ENCODE assay signal across 23 cellular contexts in the genomic region with DNA sequence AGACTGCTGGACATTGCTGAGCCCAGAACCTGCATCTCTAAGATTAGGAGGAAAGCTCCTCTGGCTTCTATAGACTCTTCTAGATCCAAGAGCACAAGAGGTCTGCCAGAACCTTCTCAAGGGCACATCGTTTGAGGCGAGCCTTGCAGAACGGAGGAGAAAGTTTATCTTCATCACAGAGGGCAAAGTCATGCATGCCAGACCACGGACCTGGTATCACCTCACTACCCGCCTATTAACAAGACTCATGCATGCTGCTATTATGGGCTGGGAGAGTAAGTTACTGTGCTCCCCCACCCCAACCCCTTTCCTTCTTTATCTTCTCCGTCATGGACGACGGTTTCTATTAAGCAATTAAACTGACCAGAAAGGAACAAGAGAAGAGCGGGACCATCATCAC. TPM values are rescaled to one million over a fixed set of nuclear protein-coding genes. Genes with fewer than 3 reads are reported as not detected.
"Had no signal": no experiment of that assay in that cellular context is flagged by ENCODE, and none has a peak within 500 bp of the region (broad histone marks: within the 10 kb centered on the region; RNA-seq: fewer than 3 reads in every experiment).

No MANE protein-coding gene starts in this region.

- H3K36me3 Mint-ChIP-seq: activated naive CD8-positive, alpha-beta T cell treated with anti-CD3 and anti-CD28 coated beads, Interleukin-2, amount 10 ng/mL, durations not matched to agents 7 days and 5 days; immature natural killer cell; natural killer cell had no signal

- H3K27me3 ChIP-seq: left lung, upper lobe of right lung had no signal

- DNase-seq: activated CD4-positive, alpha-beta T cell treated with anti-CD3 and anti-CD28 coated beads for 1 hour; activated CD8-positive, alpha-beta memory T cell treated with anti-CD3 and anti-CD28 coated beads for 24 hours; activated CD8-positive, alpha-beta memory T cell treated with anti-CD3 and anti-CD28 coated beads, Interleukin-2, amount 50 U/mL, for 4 hours; activated naive CD4-positive, alpha-beta T cell; activated naive CD8-positive, alpha-beta T cell treated with anti-CD3 and anti-CD28 coated beads, Interleukin-2, amount 10 ng/mL, durations not matched to agents 7 days and 5 days; activated T-cell treated with anti-CD3 and anti-CD28 coated beads, Interleukin-2, amount 50 U/mL, for 24 hours; amniotic stem cell; foreskin fibroblast; immature natural killer cell; left lung; natural killer cell; SK-N-SH; stimulated activated CD4-positive, alpha-beta T cell treated with anti-CD3 and anti-CD28 coated beads, Interleukin-4, amount 100 ng/mL, for 24 hours; stimulated activated naive CD8-positive, alpha-beta T cell treated with anti-CD3 and anti-CD28 coated beads, Interleukin-15, Interleukin-2, amounts not matched to agents 100 U/mL and 50 U/mL, for 24 hours; upper lobe of right lung; WERI-Rb-1 had no signal

- H3K36me3 ChIP-seq: cardiac muscle cell, left lung, upper lobe of right lung, WERI-Rb-1 had no signal

- H3K4me1 Mint-ChIP-seq: immature natural killer cell, natural killer cell had no signal

- H3K27me3 Mint-ChIP-seq: activated naive CD8-positive, alpha-beta T cell treated with anti-CD3 and anti-CD28 coated beads, Interleukin-2, amount 10 ng/mL, durations not matched to agents 7 days and 5 days; activated T-cell treated with anti-CD3 and anti-CD28 coated beads, Interleukin-2, amount 50 U/mL, for 24 hours had no signal

- ATAC-seq: left lung; natural killer cell; stimulated activated naive CD8-positive, alpha-beta T cell treated with anti-CD3 and anti-CD28 coated beads, Interleukin-15, Interleukin-2, amounts not matched to agents 100 U/mL and 50 U/mL, for 24 hours; upper lobe of right lung had no signal

- H3K9me3 Mint-ChIP-seq: activated naive CD8-positive, alpha-beta T cell treated with anti-CD3 and anti-CD28 coated beads, Interleukin-2, amount 10 ng/mL, durations not matched to agents 7 days and 5 days; activated T-cell treated with anti-CD3 and anti-CD28 coated beads, Interleukin-2, amount 50 U/mL, for 24 hours; activated T-helper 2 cell treated with anti-CD3 and anti-CD28 coated beads, Interferon-gamma antibody, Interleukin-2, Interleukin-4, amounts not matched to agents 10 μg/mL and 5 μg/mL and 100 μg/mL, durations not matched to agents 14 hours and 24 hours and 36 hours; immature natural killer cell; natural killer cell; T-helper 2 cell treated with Interferon-gamma antibody and Interleukin-4, amounts not matched to agents 5 μg/mL and 100 μg/mL, for 36 hours had no signal

- H3K27ac ChIP-seq: cardiac muscle cell, epithelial cell of prostate, left lung, upper lobe of right lung, WERI-Rb-1 had no signal

- H3K4me3 ChIP-seq: cardiac muscle cell, left lung, lung, upper lobe of right lung had no signal

- H3K9me3 ChIP-seq: left lung, SK-N-SH, upper lobe of right lung had no signal

- H3K27ac Mint-ChIP-seq: activated naive CD8-positive, alpha-beta T cell treated with anti-CD3 and anti-CD28 coated beads, Interleukin-2, amount 10 ng/mL, durations not matched to agents 7 days and 5 days; activated T-cell treated with anti-CD3 and anti-CD28 coated beads, Interleukin-2, amount 50 U/mL, for 24 hours; activated T-helper 2 cell treated with anti-CD3 and anti-CD28 coated beads, Interferon-gamma antibody, Interleukin-2, Interleukin-4, amounts not matched to agents 10 μg/mL and 5 μg/mL and 100 μg/mL, durations not matched to agents 14 hours and 24 hours and 36 hours; immature natural killer cell; natural killer cell; progenitor cell of endocrine pancreas; T-helper 2 cell treated with Interferon-gamma antibody and Interleukin-4, amounts not matched to agents 5 μg/mL and 100 μg/mL, for 36 hours had no signal

- H3K4me3 Mint-ChIP-seq: activated naive CD8-positive, alpha-beta T cell treated with anti-CD3 and anti-CD28 coated beads, Interleukin-2, amount 10 ng/mL, durations not matched to agents 7 days and 5 days; activated T-cell treated with anti-CD3 and anti-CD28 coated beads, Interleukin-2, amount 50 U/mL, for 24 hours; immature natural killer cell; natural killer cell; T-helper 2 cell treated with Interferon-gamma antibody and Interleukin-4, amounts not matched to agents 5 μg/mL and 100 μg/mL, for 36 hours had no signal

RNA-seq across cellular contexts. Expression of a gene that starts 23.3 kb away (rescaled TPM):
- total RNA-seq: activated naive CD8-positive, alpha-beta T cell treated with anti-CD3 and anti-CD28 coated beads, Interleukin-2, amount 10 ng/mL, durations not matched to agents 7 days and 5 days; activated T-helper 2 cell treated with anti-CD3 and anti-CD28 coated beads, Interferon-gamma antibody, Interleukin-2, Interleukin-4, amounts not matched to agents 10 μg/mL and 5 μg/mL and 100 μg/mL, durations not matched to agents 14 hours and 24 hours and 36 hours; glomerular endothelial cell had no signal
